22 cellular contexts compared by ENCODE assay signal in the genomic region with DNA sequence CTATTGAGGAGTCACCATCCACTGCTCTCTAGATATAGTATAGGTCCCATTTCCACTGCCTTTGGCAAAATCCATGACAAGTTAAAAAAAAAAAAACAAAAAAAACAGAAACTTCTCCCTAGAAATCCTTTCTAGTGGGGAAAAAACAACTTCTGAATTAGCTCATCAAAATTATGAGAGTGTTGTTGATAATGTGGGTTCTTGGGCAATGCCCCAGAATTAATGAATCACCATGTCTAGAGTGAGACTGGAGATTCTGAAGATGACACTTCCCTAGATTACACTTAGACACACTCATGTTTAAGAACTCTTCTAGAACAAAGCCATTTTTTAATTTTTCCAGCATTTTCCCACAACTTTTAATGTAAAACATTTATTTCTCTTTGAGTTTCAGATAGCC.
"Had no signal": no experiment of that assay in that cellular context is flagged by ENCODE, and none has a peak within 500 bp of the region (broad histone marks: within the 10 kb centered on the region; RNA-seq: fewer than 3 reads in every experiment).

No MANE protein-coding gene starts in this region.

- DNase-seq: activated CD4-positive, alpha-beta T cell treated with anti-CD3 and anti-CD28 coated beads, Interleukin-2, amount 50 U/mL, for 4 hours; activated CD8-positive, alpha-beta memory T cell treated with anti-CD3 and anti-CD28 coated beads for 24 hours; activated CD8-positive, alpha-beta memory T cell treated with anti-CD3 and anti-CD28 coated beads, Interleukin-2, amount 50 U/mL, for 4 hours; activated naive CD4-positive, alpha-beta T cell; activated naive CD8-positive, alpha-beta T cell treated with anti-CD3 and anti-CD28 coated beads for 36 hours; activated T-cell treated with anti-CD3 and anti-CD28 coated beads, Interleukin-2, amount 50 U/mL, for 4 hours; erythroblast; gastrocnemius medialis; head of caudate nucleus; hypothalamus; left cardiac atrium; ovary; stimulated activated CD4-positive, alpha-beta T cell treated with anti-CD3 and anti-CD28 coated beads, Interleukin-4, amount 100 ng/mL, for 24 hours; stimulated activated naive CD4-positive, alpha-beta T cell treated with Interleukin-2 at 50 U/mL for 16 hours; substantia nigra; T-helper 1 cell; thyroid gland; upper lobe of right lung had no signal

- ATAC-seq: activated T-cell treated with anti-CD3 and anti-CD28 coated beads, Interleukin-2, amount 50 U/mL, for 4 hours; gastrocnemius medialis; upper lobe of right lung; WTC11 had no signal

- H3K4me3 ChIP-seq: gastrocnemius medialis, ovary, prostate gland, right atrium auricular region, thyroid gland, upper lobe of right lung had no signal

- H3K36me3 ChIP-seq: gastrocnemius medialis, neutrophil, ovary, prostate gland, right atrium auricular region, thyroid gland, upper lobe of right lung had no signal

- H3K27me3 ChIP-seq: gastrocnemius medialis, neutrophil, ovary, right atrium auricular region, thyroid gland, upper lobe of right lung had no signal

- H3K4me1 ChIP-seq: gastrocnemius medialis, prostate gland, right atrium auricular region, thyroid gland, upper lobe of right lung had no signal

- H3K27ac ChIP-seq: gastrocnemius medialis, neutrophil, ovary, prostate gland, right atrium auricular region, thyroid gland, upper lobe of right lung had no signal

- H3K9me3 ChIP-seq: gastrocnemius medialis, neutrophil, ovary, prostate gland, right atrium auricular region, thyroid gland, upper lobe of right lung had no signal
